ENCODE assay signal across 1 cellular context in genomic region chr12:93376436-93377251, GRCh38.
TF ChIP-seq lines count a peak whose summit lies in the region.

No MANE protein-coding gene starts in this region.

TF ChIP-seq in HEK293, 187 proteins besides CTCF, POLR2A, EP300 and RAD21 (continued from another document):
- TF ChIP-seq ZBTB8A (tag by site-specific recombination; IDR thresholded peaks at IDR 0.05) (0 out of 2 replicates have a peak, but pooled peaks have one; percentile 15), TCF7L2 (IDR thresholded peaks at IDR 0.05; ENCODE audit: borderline replicate concordance, low read depth, low read length) (no peak), ZNF423 (tag by site-specific recombination; IDR thresholded peaks at IDR 0.05) (0 out of 2 replicates have a peak, but pooled peaks have one; percentile 34), ZNF292 (tag by site-specific recombination; IDR thresholded peaks at IDR 0.05; ENCODE audit: borderline replicate concordance, low read depth) (no peak), SP2 (tag by site-specific recombination; IDR thresholded peaks at IDR 0.05) (peak; percentile 65), ZNF596 (tag by site-specific recombination; IDR thresholded peaks at IDR 0.05) (no peak), ZNF221 (tag by site-specific recombination; IDR thresholded peaks at IDR 0.05; ENCODE audit: borderline replicate concordance) (no peak), ZNF341 (tag by site-specific recombination; IDR thresholded peaks at IDR 0.05; ENCODE audit: low read depth) (peak; percentile 65), ZBTB20 (tag by site-specific recombination; IDR thresholded peaks at IDR 0.05) (peak; percentile 32)
